In the genomic region with DNA sequence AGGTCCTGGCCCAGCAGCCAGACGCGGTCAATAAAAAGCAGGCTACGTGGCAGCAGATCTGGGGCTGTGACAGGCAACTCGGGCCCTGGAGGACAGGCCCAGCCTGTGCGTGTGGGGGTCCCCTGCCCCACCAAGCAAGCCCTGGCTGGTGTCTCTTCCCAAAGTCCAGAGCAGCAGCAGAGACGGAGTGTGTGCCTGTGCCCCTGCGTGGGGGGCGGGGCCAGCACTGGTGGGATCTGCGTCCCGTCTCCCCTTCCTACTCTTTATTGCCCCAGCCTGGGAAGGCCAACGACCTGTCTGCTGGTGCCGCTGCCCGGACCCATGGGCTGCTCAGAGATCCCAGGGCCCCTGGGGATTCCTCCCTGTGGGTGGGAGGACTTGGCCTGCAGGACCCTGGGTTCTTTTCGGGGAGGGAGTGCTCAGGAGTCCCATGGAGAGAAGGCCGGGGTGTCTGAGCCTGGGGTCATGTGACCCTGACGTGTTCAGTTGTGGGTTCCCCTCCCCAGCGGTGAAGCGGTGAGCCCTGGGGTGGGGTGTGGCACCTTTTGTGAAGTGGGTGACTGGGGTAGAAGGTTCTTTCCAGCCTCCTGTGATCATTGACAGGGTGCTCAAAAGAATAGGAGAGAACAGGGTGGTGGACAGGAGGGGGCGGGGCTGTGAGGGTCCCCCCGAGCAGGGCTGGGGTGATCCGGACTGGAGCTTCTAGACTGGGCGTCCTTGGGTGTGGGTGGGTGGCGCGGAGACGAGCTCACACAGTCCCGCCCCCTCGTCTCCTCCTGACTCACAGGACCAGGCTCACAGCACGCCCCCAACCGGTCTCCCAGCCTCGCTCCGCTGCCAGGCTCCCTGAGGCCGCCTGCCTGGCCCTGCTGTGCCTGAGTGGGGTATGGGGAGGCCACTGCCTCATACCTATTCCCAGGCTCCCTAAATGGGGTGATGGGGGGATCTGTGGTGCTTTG, we compare ENCODE assay signal across 13 cellular contexts. TPM values are rescaled to one million over a fixed set of nuclear protein-coding genes. Genes with fewer than 3 reads are reported as not detected.
DNase-seq lines count a peak whose midpoint lies in the region; ATAC-seq and TF ChIP-seq lines count a peak whose summit lies in the region.
"Had no signal": no experiment of that assay in that cellular context is flagged by ENCODE, and none has a peak within 500 bp of the region (broad histone marks: within the 10 kb centered on the region; RNA-seq: fewer than 3 reads in every experiment).

No MANE protein-coding gene starts in this region.

- H3K27ac ChIP-seq in A673 (ENCODE audit: low read depth, low read length, poor library complexity, severe bottlenecking): no peak overlapping the region

- H3K27me3 ChIP-seq in A673 (replicated peaks; ENCODE audit: insufficient read depth, low read depth, low read length, poor library complexity): peaks cover 3% of the 10 kb centered on the region

- H3K9me3 ChIP-seq in A673 (ENCODE audit: low read depth, low read length, poor library complexity, severe bottlenecking): no peaks in the 10 kb centered on the region

- intact Hi-C loops in A673 (cut with micrococcal nuclease; ENCODE audit: unreplicated experiment): no loop called here

- POLR2A ChIA-PET in A673 (lab: Charles Lee; ENCODE audit: low non-redundant PET): interaction anchor here (0.7 kb wide), 1 partner anchor 15 kb away, joined by 3 read pairs; no protein-coding TSS in a partner anchor

- TF ChIP-seq CTCF in A673 (conservative IDR thresholded peaks at IDR 0.05; ENCODE audit: low read depth, low read length) (0 out of 2 replicates have a peak, but pooled peaks have one; percentile 20), epithelial cell of esophagus (IDR thresholded peaks at IDR 0.05; ENCODE audit: insufficient read depth, low read depth, low read length, missing control alignments) (peak; percentile 27), foreskin fibroblast (IDR thresholded peaks at IDR 0.05; ENCODE audit: low read depth, low read length) (no peak)

- no peaks in the 10 kb centered on the region for H3K4me1 ChIP-seq in A673 (ENCODE audit: insufficient read depth, low read length, poor library complexity, severe bottlenecking)

- no peaks in the 10 kb centered on the region for H3K36me3 ChIP-seq in A673 (ENCODE audit: insufficient read depth, low read length, poor library complexity, severe bottlenecking)

- DNase-seq in A673 (ENCODE audit: low spot score) (peak; percentile 54), HPDE6-E6E7 (ENCODE audit: extremely low spot score) (peak; percentile 63), epithelial cell of esophagus (ENCODE audit: low read depth) (peak; percentile 80), middle frontal gyrus (ENCODE audit: extremely low spot score, low spot score) (peak; percentile 19), NCI-H748 (lab: John Stamatoyannopoulos, UW; ENCODE audit: unreplicated experiment) (no peak), foreskin fibroblast (no peak)
- DNase-seq in activated CD4-positive, alpha-beta T cell treated with anti-CD3 and anti-CD28 coated beads, Interleukin-2, amount 50 U/mL, for 1 hour: no peak
- DNase-seq: activated naive CD4-positive, alpha-beta T cell treated with anti-CD3 and anti-CD28 coated beads for 36 hours; GDM1; NCI-H1105 treated with DMSO at 0.1 percent for 48 hours; NCI-H526 treated with DMSO at 0.1 percent for 48 hours had no signal

- no TSS peak for BruUV-seq in A673 (replicated peaks; lab: Mats Ljungman, UMichigan)

- CTCF ChIA-PET in A673 (lab: Charles Lee): no interaction called here

- H3K4me3 ChIP-seq in A673 (ENCODE audit: low read depth, low read length, poor library complexity, severe bottlenecking) (no peak overlapping the region), epithelial cell of esophagus (ENCODE audit: low read length) (no peak overlapping the region), foreskin fibroblast (ENCODE audit: low read depth in 1 of 2, low read length in 2 of 2) (no peak overlapping the region)

- ATAC-seq in GM21723 (IDR thresholded peaks at IDR 0.05; ENCODE audit: unreplicated experiment): no peak

RNA-seq across cellular contexts. Expression of a gene that starts 22.4 kb away (rescaled TPM):
- not detected in 2 replicates for total RNA-seq in A673 (2021)
- total RNA-seq: activated naive CD4-positive, alpha-beta T cell treated with anti-CD3 and anti-CD28 coated beads for 36 hours; glomerular endothelial cell had no signal

RNA-seq across cellular contexts. Expression of a gene that starts 30.5 kb away (rescaled TPM):
- 11.5 and 16.0 TPM in 2 replicates for total RNA-seq in A673 (2021)

Comparison
In these comparisons a context has a peak if more than half of its experiments do, and no peak if none do; other contexts are left out.
1. DNase-seq: peak in A673 (single experiment), HPDE6-E6E7 (single experiment), epithelial cell of esophagus (single experiment) and middle frontal gyrus (single experiment); none in NCI-H748 (single experiment), activated CD4-positive, alpha-beta T cell treated with anti-CD3 and anti-CD28 coated beads, Interleukin-2, amount 50 U/mL, for 1 hour (single experiment) and foreskin fibroblast (0 of 2).